10 cellular contexts compared by ENCODE assay signal in genomic region chr6:157221817-157222175, GRCh38.
A peak's percentile ranks its signal among the peaks of the same experiment; 100 is the strongest.
DNase-seq lines count a peak whose midpoint lies in the region; ATAC-seq and TF ChIP-seq lines count a peak whose summit lies in the region.
"Had no signal": no experiment of that assay in that cellular context is flagged by ENCODE, and none has a peak within 500 bp of the region (broad histone marks: within the 10 kb centered on the region; RNA-seq: fewer than 3 reads in every experiment).

No MANE protein-coding gene starts in this region.

- TF ChIP-seq CTCF in ascending aorta (IDR thresholded peaks at IDR 0.05) (no peak), natural killer cell (IDR thresholded peaks at IDR 0.05) (no peak)

- no peaks in the 10 kb centered on the region for H3K27me3 Mint-ChIP-seq in CD4-positive, alpha-beta memory T cell
- H3K27me3 Mint-ChIP-seq in natural killer cell (ENCODE audit: low read depth in 2 of 2): peaks cover 10 to 12% of the 10 kb centered on the region in 2 donors

- H3K27ac ChIP-seq in CD4-positive, alpha-beta memory T cell (ENCODE audit: low read depth, low read length): no peak overlapping the region
- H3K27ac ChIP-seq in ascending aorta: peak overlapping the region; percentile 76 to 87
- H3K27ac ChIP-seq: SJCRH30 had no signal

- no peaks in the 10 kb centered on the region for H3K27me3 ChIP-seq in CD4-positive, alpha-beta memory T cell (ENCODE audit: insufficient read depth, low read length)
- no peaks in the 10 kb centered on the region for H3K27me3 ChIP-seq in ascending aorta
- H3K27me3 ChIP-seq: MG63, SJCRH30 had no signal

- CTCF ChIA-PET in CD4-positive, alpha-beta memory T cell (lab: Charles Lee; ENCODE audit: partially characterized antibody): interaction anchor here (2.7 to 3.1 kb wide), 2 partner anchors 14 kb away, joined by 13 to 17 read pairs; no protein-coding TSS in a partner anchor

- peak; percentile 11 for ATAC-seq in HG02759 (IDR thresholded peaks at IDR 0.05; ENCODE audit: unreplicated experiment)
- peak in 2 of 3 donors; percentile 3 to 4 for ATAC-seq in natural killer cell
- ATAC-seq in GM21528 (IDR thresholded peaks at IDR 0.05; ENCODE audit: low FRiP score, unreplicated experiment): no peak
- ATAC-seq in HG02852 (IDR thresholded peaks at IDR 0.05; ENCODE audit: unreplicated experiment): no peak

- no peaks in the 10 kb centered on the region for H3K9me3 Mint-ChIP-seq in CD4-positive, alpha-beta memory T cell
- no peaks in the 10 kb centered on the region for H3K9me3 Mint-ChIP-seq in natural killer cell

- peak overlapping the region in 1 of 7 donors; percentile 85 for H3K27ac Mint-ChIP-seq in CD4-positive, alpha-beta memory T cell
- H3K27ac Mint-ChIP-seq in natural killer cell: peak overlapping the region; percentile 43 to 69

- H3K36me3 ChIP-seq in CD4-positive, alpha-beta memory T cell (ENCODE audit: insufficient read depth, low read length): no peaks in the 10 kb centered on the region
- H3K36me3 ChIP-seq in ascending aorta: no peaks in the 10 kb centered on the region
- H3K36me3 ChIP-seq: MG63, SJCRH30 had no signal

- H3K4me3 ChIP-seq in CD4-positive, alpha-beta memory T cell (ENCODE audit: low read length in 2 of 2): no peak overlapping the region
- peak overlapping the region; percentile 38 to 56 for H3K4me3 ChIP-seq in ascending aorta
- H3K4me3 ChIP-seq: SJCRH30 had no signal

- H3K4me3 Mint-ChIP-seq in CD4-positive, alpha-beta memory T cell: peak overlapping the region; percentile 83 to 96 (median 89)
- H3K4me3 Mint-ChIP-seq in natural killer cell: peak overlapping the region; percentile 78

- peaks cover 50% of the 10 kb centered on the region for H3K4me1 ChIP-seq in CD4-positive, alpha-beta memory T cell (ENCODE audit: insufficient read depth, low read length)
- peaks cover 14 to 57% of the 10 kb centered on the region in 2 donors for H3K4me1 ChIP-seq in ascending aorta

- H3K36me3 Mint-ChIP-seq in CD4-positive, alpha-beta memory T cell: no peaks in the 10 kb centered on the region
- no peaks in the 10 kb centered on the region for H3K36me3 Mint-ChIP-seq in natural killer cell

- DNase-seq in CD4-positive, alpha-beta memory T cell: no peak
- no peak for DNase-seq in ascending aorta (ENCODE audit: low spot score in 2 of 2)
- DNase-seq in natural killer cell: no peak
- DNase-seq in cerebellar cortex (ENCODE audit: low spot score): no peak
- no peak for DNase-seq in hepatic stellate cell (ENCODE audit: low spot score)
- DNase-seq: SJCRH30 had no signal

- intact Hi-C loops in CD4-positive, alpha-beta memory T cell (cut with micrococcal nuclease): loop anchor here (1.0 kb wide), 2 partner anchors 14 to 53 kb away; no protein-coding TSS in a partner anchor
- intact Hi-C loops in ascending aorta (cut with DNase I): loop anchor here (2.0 to 5.0 kb wide), 2 partner anchors 53 to 74 kb away; no protein-coding TSS in a partner anchor
- intact Hi-C loops in natural killer cell (cut with micrococcal nuclease): no loop called here

- POLR2A ChIA-PET in CD4-positive, alpha-beta memory T cell (lab: Charles Lee; ENCODE audit: partially characterized antibody): no interaction called here

- peaks cover 24 to 48% (median 36%) of the 10 kb centered on the region in 4 donors for H3K4me1 Mint-ChIP-seq in CD4-positive, alpha-beta memory T cell
- peaks cover 16 to 29% of the 10 kb centered on the region in 2 donors for H3K4me1 Mint-ChIP-seq in natural killer cell

- H3K9me3 ChIP-seq in CD4-positive, alpha-beta memory T cell (ENCODE audit: control insufficient read depth in 1 of 2, low read length in 2 of 2): no peaks in the 10 kb centered on the region
- H3K9me3 ChIP-seq in ascending aorta: no peaks in the 10 kb centered on the region
- H3K9me3 ChIP-seq: MG63, SJCRH30 had no signal

Comparison
In these comparisons a context has a peak if more than half of its experiments do, and no peak if none do; other contexts are left out.
1. H3K4me3 ChIP-seq: peak in ascending aorta (2 of 2); none in CD4-positive, alpha-beta memory T cell (0 of 2).
2. ATAC-seq: peak in HG02759 (single experiment) and natural killer cell (2 of 3); none in GM21528 (single experiment) and HG02852 (single experiment).